Comparison of ENCODE assay signal across 16 cellular contexts in the genomic region with DNA sequence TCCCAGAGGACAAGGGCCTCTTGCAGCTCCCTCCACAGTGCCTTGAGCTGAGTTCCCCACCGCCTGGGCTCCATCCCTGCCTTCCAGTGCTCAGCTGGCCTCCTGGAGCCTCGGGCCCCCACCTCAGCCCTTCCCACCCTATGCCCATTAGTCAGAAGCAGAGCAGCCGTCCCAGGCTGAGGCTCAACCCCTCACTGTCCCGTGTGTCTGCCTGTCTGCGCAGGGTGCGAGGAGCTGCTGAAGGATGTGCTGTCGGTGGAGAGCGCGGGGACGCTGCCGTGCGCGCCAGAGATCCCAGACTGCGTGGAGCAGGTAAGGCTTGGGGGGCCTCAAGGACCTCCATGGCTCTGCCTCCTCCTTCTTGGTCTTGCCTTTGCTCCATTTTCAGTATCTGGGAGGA. TPM values are rescaled to one million over a fixed set of nuclear protein-coding genes. Genes with fewer than 3 reads are reported as not detected.
DNase-seq lines count a peak whose midpoint lies in the region; ATAC-seq and TF ChIP-seq lines count a peak whose summit lies in the region.
"Had no signal": no experiment of that assay in that cellular context is flagged by ENCODE, and none has a peak within 500 bp of the region (broad histone marks: within the 10 kb centered on the region; RNA-seq: fewer than 3 reads in every experiment).

No MANE protein-coding gene starts in this region.

- H3K4me3 ChIP-seq in MM.1S (ENCODE audit: low read length) (no peak overlapping the region), trophoblast cell (ENCODE audit: low read depth, low read length) (no peak overlapping the region)
- H3K4me3 ChIP-seq: GM23338 had no signal

- H2BK5ac ChIP-seq in trophoblast cell (ENCODE audit: low read depth, low read length, poor library complexity): no peak overlapping the region

- no peak overlapping the region for H3K27ac ChIP-seq in MM.1S (ENCODE audit: low read length)
- no peak overlapping the region for H3K27ac ChIP-seq in trophoblast cell (ENCODE audit: low read depth, low read length)

- no peak for DNase-seq in activated naive CD4-positive, alpha-beta T cell (lab: John Stamatoyannopoulos, UW)
- no peak for DNase-seq in MM.1S
- DNase-seq in endothelial cell (ENCODE audit: low spot score): no peak
- no peak for DNase-seq in stimulated activated effector memory CD8-positive, alpha-beta T cell treated with anti-CD3 and anti-CD28 coated beads, Interleukin-12 subunit alpha, Interleukin-12 subunit beta, amount 100 ng/mL, for 72 hours (ENCODE audit: low spot score in 2 of 2)
- DNase-seq in trophoblast cell: no peak
- DNase-seq in NCI-H526 treated with DMSO at 0.1 percent for 48 hours (lab: John Stamatoyannopoulos, UW): no peak
- DNase-seq: 8988T, AML-193, C1 segment of cervical spinal cord, Calu3, DMS 273 treated with DMSO at 0.1 percent for 48 hours, H9 had no signal

- H3K4me1 ChIP-seq in MM.1S (ENCODE audit: low read length): peaks cover 10% of the 10 kb centered on the region
- peaks cover 0 to 2% of the 10 kb centered on the region in 2 experiments for H3K4me1 ChIP-seq in trophoblast cell (ENCODE audit: control insufficient read depth in 1 of 2, insufficient read depth in 2 of 2, low read length in 2 of 2)

- H4K20me1 ChIP-seq in MM.1S (ENCODE audit: insufficient read depth, low read length): no peaks in the 10 kb centered on the region

- no peaks in the 10 kb centered on the region for H3K9me2 ChIP-seq in MM.1S (replicated peaks; ENCODE audit: insufficient read depth, low read length)

- H3K9me3 Mint-ChIP-seq in activated naive CD4-positive, alpha-beta T cell treated with anti-CD3 and anti-CD28 coated beads, Interleukin-2, amount 50 U/mL, for 24 hours: no peaks in the 10 kb centered on the region
- no peaks in the 10 kb centered on the region for H3K9me3 Mint-ChIP-seq in endothelial cell (ENCODE audit: unreplicated experiment)
- no peaks in the 10 kb centered on the region for H3K9me3 Mint-ChIP-seq in stimulated activated effector memory CD8-positive, alpha-beta T cell treated with anti-CD3 and anti-CD28 coated beads, Interleukin-12 subunit alpha, Interleukin-12 subunit beta, amount 100 ng/mL, for 72 hours
- H3K9me3 Mint-ChIP-seq: CD4-positive, alpha-beta T cell; GM23338; H9 had no signal

- H4K91ac ChIP-seq in trophoblast cell (ENCODE audit: low read depth, low read length): no peak overlapping the region

- no CpG with 5 or more reads among the region's 14 CpGs for WGBS in trophoblast cell (ENCODE audit: extremely low coverage, insufficient coverage, insufficient read length)

- H3K79me1 ChIP-seq in trophoblast cell (ENCODE audit: low read length): no peaks in the 10 kb centered on the region

- no peak overlapping the region for H3K23ac ChIP-seq in trophoblast cell (ENCODE audit: low read length)

- H2BK12ac ChIP-seq in trophoblast cell (ENCODE audit: low read length): no peak overlapping the region

- peak overlapping the region; percentile 24; the same call in 1 of the 2 replicates for H2AFZ ChIP-seq in MM.1S (ENCODE audit: low read length)
- H2AFZ ChIP-seq in trophoblast cell (ENCODE audit: insufficient read depth, low read length, poor library complexity): no peak overlapping the region
- H2AFZ ChIP-seq: GM23338 had no signal

- H3K36me3 ChIP-seq in MM.1S (replicated peaks; ENCODE audit: insufficient read depth, low read length): no peaks in the 10 kb centered on the region
- no peaks in the 10 kb centered on the region for H3K36me3 ChIP-seq in trophoblast cell (ENCODE audit: control insufficient read depth in 1 of 2, insufficient read depth in 2 of 2, low read length in 2 of 2)

- peak overlapping the region; percentile 41 for H3K27ac Mint-ChIP-seq in activated naive CD4-positive, alpha-beta T cell treated with anti-CD3 and anti-CD28 coated beads, Interleukin-2, amount 50 U/mL, for 24 hours
- H3K27ac Mint-ChIP-seq in endothelial cell (ENCODE audit: unreplicated experiment): no peak overlapping the region
- peak overlapping the region; percentile 54 for H3K27ac Mint-ChIP-seq in stimulated activated effector memory CD8-positive, alpha-beta T cell treated with anti-CD3 and anti-CD28 coated beads, Interleukin-12 subunit alpha, Interleukin-12 subunit beta, amount 100 ng/mL, for 72 hours
- H3K27ac Mint-ChIP-seq: GM23338 had no signal

- H3K4ac ChIP-seq in trophoblast cell (ENCODE audit: low read depth, low read length): no peak overlapping the region

- H3K27me3 Mint-ChIP-seq in activated naive CD4-positive, alpha-beta T cell treated with anti-CD3 and anti-CD28 coated beads, Interleukin-2, amount 50 U/mL, for 24 hours: peaks cover 2% of the 10 kb centered on the region
- H3K27me3 Mint-ChIP-seq in endothelial cell (ENCODE audit: unreplicated experiment): peaks cover 13% of the 10 kb centered on the region

- H3K79me2 ChIP-seq in MM.1S (ENCODE audit: low read length): no peaks in the 10 kb centered on the region
- no peaks in the 10 kb centered on the region for H3K79me2 ChIP-seq in trophoblast cell (ENCODE audit: control insufficient read depth, insufficient read depth, low read length, poor library complexity)

- H3K9me3 ChIP-seq in MM.1S (replicated peaks; ENCODE audit: insufficient read depth, low read length): no peaks in the 10 kb centered on the region
- H3K9me3 ChIP-seq in trophoblast cell (ENCODE audit: insufficient read depth, low read depth, low read length): no peaks in the 10 kb centered on the region

- no peak overlapping the region for H4K12ac ChIP-seq in trophoblast cell (ENCODE audit: low read depth, low read length)

- no peak for ATAC-seq in stimulated activated effector memory CD8-positive, alpha-beta T cell treated with anti-CD3 and anti-CD28 coated beads, Interleukin-12 subunit alpha, Interleukin-12 subunit beta, amount 100 ng/mL, for 72 hours
- no peak for ATAC-seq in HG03139 (IDR thresholded peaks at IDR 0.05; ENCODE audit: unreplicated experiment)
- ATAC-seq: GM23338 had no signal

- no peak for TF ChIP-seq CTCF in MM.1S (IDR thresholded peaks at IDR 0.05; ENCODE audit: low read length)
- no peak for TF ChIP-seq CTCF in endothelial cell (IDR thresholded peaks at IDR 0.05; ENCODE audit: unreplicated experiment)

- H2AK5ac ChIP-seq in trophoblast cell (ENCODE audit: low read length): no peak overlapping the region

- H3K4me3 Mint-ChIP-seq in activated naive CD4-positive, alpha-beta T cell treated with anti-CD3 and anti-CD28 coated beads, Interleukin-2, amount 50 U/mL, for 24 hours: peak overlapping the region; percentile 30
- H3K4me3 Mint-ChIP-seq in endothelial cell (ENCODE audit: unreplicated experiment): peak overlapping the region; percentile 42
- no peak overlapping the region for H3K4me3 Mint-ChIP-seq in stimulated activated effector memory CD8-positive, alpha-beta T cell treated with anti-CD3 and anti-CD28 coated beads, Interleukin-12 subunit alpha, Interleukin-12 subunit beta, amount 100 ng/mL, for 72 hours
- H3K4me3 Mint-ChIP-seq: GM23338, H9 had no signal

- H3F3A ChIP-seq in MM.1S (ENCODE audit: insufficient read depth, low read length): no peaks in the 10 kb centered on the region

- H4K8ac ChIP-seq in trophoblast cell (ENCODE audit: low read depth, low read length): no peak overlapping the region

- no peak overlapping the region for H3K14ac ChIP-seq in trophoblast cell (ENCODE audit: low read length)

- peaks cover 19% of the 10 kb centered on the region for H3K4me1 Mint-ChIP-seq in activated naive CD4-positive, alpha-beta T cell treated with anti-CD3 and anti-CD28 coated beads, Interleukin-2, amount 50 U/mL, for 24 hours
- H3K4me1 Mint-ChIP-seq in endothelial cell (ENCODE audit: unreplicated experiment): peaks cover 25% of the 10 kb centered on the region
- peaks cover 24% of the 10 kb centered on the region for H3K4me1 Mint-ChIP-seq in stimulated activated effector memory CD8-positive, alpha-beta T cell treated with anti-CD3 and anti-CD28 coated beads, Interleukin-12 subunit alpha, Interleukin-12 subunit beta, amount 100 ng/mL, for 72 hours

- H3K36me3 Mint-ChIP-seq in activated naive CD4-positive, alpha-beta T cell treated with anti-CD3 and anti-CD28 coated beads, Interleukin-2, amount 50 U/mL, for 24 hours: no peaks in the 10 kb centered on the region
- H3K36me3 Mint-ChIP-seq in endothelial cell (ENCODE audit: low read depth, unreplicated experiment): no peaks in the 10 kb centered on the region
- H3K36me3 Mint-ChIP-seq in stimulated activated effector memory CD8-positive, alpha-beta T cell treated with anti-CD3 and anti-CD28 coated beads, Interleukin-12 subunit alpha, Interleukin-12 subunit beta, amount 100 ng/mL, for 72 hours: no peaks in the 10 kb centered on the region

- no peak overlapping the region for H3K18ac ChIP-seq in trophoblast cell (ENCODE audit: low read length)

- H3K4me2 ChIP-seq in MM.1S (ENCODE audit: low read depth, low read length): peak overlapping the region; percentile 37; the same call in 1 of the 2 replicates
- H3K4me2 ChIP-seq in trophoblast cell (ENCODE audit: low read length): no peak overlapping the region
- H3K4me2 ChIP-seq: GM23338 had no signal

- no peak overlapping the region for H3K9ac ChIP-seq in MM.1S (ENCODE audit: low read length)
- H3K9ac ChIP-seq in trophoblast cell (ENCODE audit: low read length): no peak overlapping the region

- H3K27me3 ChIP-seq in MM.1S (replicated peaks; ENCODE audit: insufficient read depth, low read length): no peaks in the 10 kb centered on the region
- H3K27me3 ChIP-seq in trophoblast cell (ENCODE audit: insufficient read depth, low read length): no peaks in the 10 kb centered on the region

- no peak overlapping the region for H2BK120ac ChIP-seq in trophoblast cell (ENCODE audit: insufficient read depth, low read length, poor library complexity)

RNA-seq across cellular contexts. Expression of gene RAB11FIP4, which starts 42.3 kb away (rescaled TPM):
- 0.92 TPM for total RNA-seq in endothelial cell (ENCODE audit: unreplicated experiment)
- polyA plus RNA-seq in trophoblast cell (2013): 83.8 and 85.8 TPM in 2 replicates
